ENCODE assay signal across 8 cellular contexts in the genomic region with DNA sequence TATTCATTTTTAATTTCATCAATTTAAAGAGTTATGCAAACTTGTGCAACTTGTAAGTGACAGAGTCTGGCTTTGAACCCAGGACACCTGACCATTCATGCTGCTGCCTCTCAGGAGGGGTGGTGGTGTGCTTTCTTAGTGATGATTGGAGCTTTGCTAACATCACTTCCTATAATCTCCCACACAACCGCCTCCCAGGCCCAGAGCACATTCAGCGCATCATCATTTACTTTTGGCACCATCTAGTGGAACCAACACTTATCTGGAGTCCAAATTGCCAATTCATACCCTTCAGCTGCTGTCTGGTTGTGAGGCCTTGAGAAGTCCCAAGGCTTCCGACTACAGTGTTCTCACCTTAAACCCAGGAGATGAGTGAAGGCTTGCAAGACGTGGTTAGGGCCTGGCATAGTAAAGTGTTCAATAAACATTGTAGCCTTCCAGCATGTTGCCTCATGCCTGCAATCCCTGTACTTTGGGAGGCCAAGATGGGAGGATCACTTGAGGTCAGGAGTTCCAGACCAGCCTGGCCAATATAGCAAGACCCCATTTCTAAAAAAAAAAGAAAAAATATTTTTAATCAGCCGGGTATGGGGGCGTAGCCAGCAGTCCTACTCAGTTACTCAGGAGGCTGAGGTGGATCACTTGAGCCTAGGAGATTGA. TPM values are rescaled to one million over a fixed set of nuclear protein-coding genes. Genes with fewer than 3 reads are reported as not detected.
DNase-seq lines count a peak whose midpoint lies in the region; ATAC-seq and TF ChIP-seq lines count a peak whose summit lies in the region.

No MANE protein-coding gene starts in this region.

- H3K27me3 Mint-ChIP-seq in activated CD4-positive, alpha-beta T cell treated with anti-CD3 and anti-CD28 coated beads for 36 hours = no peaks in the 10 kb centered on the region
- H3K27me3 Mint-ChIP-seq in effector memory CD8-positive, alpha-beta T cell = no peaks in the 10 kb centered on the region

- CTCF ChIA-PET in activated CD4-positive, alpha-beta T cell treated with anti-CD3 and anti-CD28 coated beads for 36 hours (lab: Charles Lee) = interaction anchor here (0.5 to 1.1 kb wide), 7 partner anchors 14 to 1885 kb away, joined by 3 to 4 read pairs (median 3); no protein-coding TSS in a partner anchor

- intact Hi-C loops in activated CD4-positive, alpha-beta T cell treated with anti-CD3 and anti-CD28 coated beads for 36 hours (cut with DNase I, micrococcal nuclease) = loop anchor here (1.0 to 10.0 kb wide), 4 partner anchors 20 to 310 kb away; partner anchors contain the start of gene BIK (in 1 of the 2)

- no peaks in the 10 kb centered on the region for H3K36me3 Mint-ChIP-seq in activated CD4-positive, alpha-beta T cell treated with anti-CD3 and anti-CD28 coated beads for 36 hours (ENCODE audit: low read depth)
- H3K36me3 Mint-ChIP-seq in effector memory CD8-positive, alpha-beta T cell (ENCODE audit: insufficient read depth) = peaks cover 9% of the 10 kb centered on the region

- peak overlapping the region; percentile 84 for H3K4me3 Mint-ChIP-seq in activated CD4-positive, alpha-beta T cell treated with anti-CD3 and anti-CD28 coated beads for 36 hours
- H3K4me3 Mint-ChIP-seq in effector memory CD8-positive, alpha-beta T cell = peak overlapping the region; percentile 55 to 81

- peak; percentile 89 for DNase-seq in AG10803 (ENCODE audit: low read depth)
- DNase-seq in GM19238 (ENCODE audit: insufficient read length, low spot score) = peak; percentile 65
- peak; percentile 79 for DNase-seq in NCI-H446 treated with DMSO at 0.1 percent for 48 hours (lab: John Stamatoyannopoulos, UW)
- DNase-seq in activated CD4-positive, alpha-beta T cell treated with anti-CD3 and anti-CD28 coated beads for 36 hours = peak; percentile 76
- DNase-seq in effector memory CD8-positive, alpha-beta T cell = no peak
- peak; percentile 73 for DNase-seq in midbrain (lab: John Stamatoyannopoulos, UW)
- DNase-seq in superior temporal gyrus (ENCODE audit: extremely low spot score) = peak; percentile 78

- peak; percentile 36 for ATAC-seq in activated CD4-positive, alpha-beta T cell treated with anti-CD3 and anti-CD28 coated beads for 36 hours
- ATAC-seq in effector memory CD8-positive, alpha-beta T cell (replicated peaks) = no peak
- ATAC-seq in GM18511 (IDR thresholded peaks at IDR 0.05; ENCODE audit: unreplicated experiment) = no peak

- no peak overlapping the region for H3K4me3 ChIP-seq in AG10803 (ENCODE audit: low read length)

- peak; percentile 70 for TF ChIP-seq CTCF in AG10803 (conservative IDR thresholded peaks at IDR 0.05; ENCODE audit: low read length)

- no peaks in the 10 kb centered on the region for H3K9me3 Mint-ChIP-seq in activated CD4-positive, alpha-beta T cell treated with anti-CD3 and anti-CD28 coated beads for 36 hours (ENCODE audit: low read depth)
- no peaks in the 10 kb centered on the region for H3K9me3 Mint-ChIP-seq in effector memory CD8-positive, alpha-beta T cell

- no peak overlapping the region for H3K27ac Mint-ChIP-seq in activated CD4-positive, alpha-beta T cell treated with anti-CD3 and anti-CD28 coated beads for 36 hours
- peak overlapping the region in 1 of 2 donors; percentile 86 for H3K27ac Mint-ChIP-seq in effector memory CD8-positive, alpha-beta T cell

- POLR2A ChIA-PET in activated CD4-positive, alpha-beta T cell treated with anti-CD3 and anti-CD28 coated beads for 36 hours (lab: Charles Lee) = interaction anchor here (0.6 kb wide), 1 partner anchor 133 kb away, joined by 3 read pairs; no protein-coding TSS in a partner anchor

- H3K4me1 Mint-ChIP-seq in activated CD4-positive, alpha-beta T cell treated with anti-CD3 and anti-CD28 coated beads for 36 hours = peaks cover 21% of the 10 kb centered on the region
- peaks cover 23 to 30% of the 10 kb centered on the region in 2 donors for H3K4me1 Mint-ChIP-seq in effector memory CD8-positive, alpha-beta T cell (ENCODE audit: low read depth in 2 of 2)

RNA-seq across cellular contexts. Expression of gene TTLL1, which starts 1.1 kb away (rescaled TPM):
- total RNA-seq in activated CD4-positive, alpha-beta T cell treated with anti-CD3 and anti-CD28 coated beads for 36 hours = 1 to 10 TPM; 5.7 to 6.6 TPM

RNA-seq across cellular contexts. Expression of gene BIK, which starts 20.3 kb away (rescaled TPM):
- 1 to 10 TPM; 1.4 to 1.9 TPM for total RNA-seq in activated CD4-positive, alpha-beta T cell treated with anti-CD3 and anti-CD28 coated beads for 36 hours

RNA-seq across cellular contexts. Expression of gene MCAT, which starts 52.9 kb away (rescaled TPM):
- 10 to 100 TPM; 13.8 to 16.9 TPM for total RNA-seq in activated CD4-positive, alpha-beta T cell treated with anti-CD3 and anti-CD28 coated beads for 36 hours

Comparison
In these comparisons a context has a peak if more than half of its experiments do, and no peak if none do; other contexts are left out.
1. DNase-seq: peak in AG10803 (single experiment), GM19238 (single experiment), NCI-H446 treated with DMSO at 0.1 percent for 48 hours (single experiment), activated CD4-positive, alpha-beta T cell treated with anti-CD3 and anti-CD28 coated beads for 36 hours (single experiment), midbrain (single experiment) and superior temporal gyrus (single experiment); none in effector memory CD8-positive, alpha-beta T cell (0 of 3).